In genomic region chr2:64638502-64639120, GRCh38 we compare ENCODE assay signal across 17 cellular contexts. TPM values are rescaled to one million over a fixed set of nuclear protein-coding genes. Genes with fewer than 3 reads are reported as not detected.
DNase-seq lines count a peak whose midpoint lies in the region; ATAC-seq and TF ChIP-seq lines count a peak whose summit lies in the region.
"Had no signal": no experiment of that assay in that cellular context is flagged by ENCODE, and none has a peak within 500 bp of the region (broad histone marks: within the 10 kb centered on the region; RNA-seq: fewer than 3 reads in every experiment).

No MANE protein-coding gene starts in this region.

- H4K20me1 ChIP-seq in PC-3 (ENCODE audit: low read length): peaks cover 39% of the 10 kb centered on the region

- H2AFZ ChIP-seq in PC-3 (ENCODE audit: low read length): no peak overlapping the region

- H3K27me3 ChIP-seq in PC-3 (ENCODE audit: low read length): no peaks in the 10 kb centered on the region
- H3K27me3 ChIP-seq in psoas muscle (ENCODE audit: insufficient read depth in 3 of 3, low read length in 2 of 3): no peaks in the 10 kb centered on the region
- H3K27me3 ChIP-seq: heart right ventricle had no signal

- H3K27ac ChIP-seq in PC-3 (ENCODE audit: low read length) (no peak overlapping the region), psoas muscle (peak overlapping the region; percentile 56)
- H3K27ac ChIP-seq: 22Rv1 had no signal

- TF ChIP-seq CTCF in PC-3 (conservative IDR thresholded peaks at IDR 0.05; ENCODE audit: low read depth, low read length): no peak
- TF ChIP-seq CTCF in psoas muscle (IDR thresholded peaks at IDR 0.05): no peak

- POLR2A ChIA-PET in PC-3 (lab: Charles Lee; ENCODE audit: unreplicated experiment): no interaction called here

- H3K27ac Mint-ChIP-seq in T-helper 1 cell treated with Interleukin-12 subunit alpha and Interleukin-12 subunit beta and Interleukin-4 antibody, amounts not matched to agents 30 μg/mL and 1 μg/mL, for 36 hours: peak overlapping the region; percentile 58
- peak overlapping the region; percentile 18 to 67 for H3K27ac Mint-ChIP-seq in effector memory CD8-positive, alpha-beta T cell

- no peaks in the 10 kb centered on the region for H3K9me3 Mint-ChIP-seq in T-helper 1 cell treated with Interleukin-12 subunit alpha and Interleukin-12 subunit beta and Interleukin-4 antibody, amounts not matched to agents 30 μg/mL and 1 μg/mL, for 36 hours
- H3K9me3 Mint-ChIP-seq in effector memory CD8-positive, alpha-beta T cell: no peaks in the 10 kb centered on the region

- no peak for DNase-seq in T-helper 1 cell
- DNase-seq in PC-3: peak; percentile 41
- no peak for DNase-seq in effector memory CD8-positive, alpha-beta T cell
- DNase-seq in psoas muscle: no peak
- DNase-seq in SHP77 treated with DMSO at 0.1 percent for 48 hours (lab: John Stamatoyannopoulos, UW): no peak
- no peak for DNase-seq in Right ventricle myocardium superior
- DNase-seq: activated effector memory CD4-positive, alpha-beta T cell treated with anti-CD3 and anti-CD28 coated beads, Interleukin-2, amount 50 U/mL, for 16 hours; COR-L47; heart right ventricle; NCI-H1092 treated with DMSO at 0.1 percent for 48 hours; NK-92 treated with Interleukin-12 subunit alpha and Interleukin-12 subunit beta, amount 100 ng/mL, for 24 hours; substantia nigra had no signal

- BruUV-seq in PC-3 (replicated peaks; lab: Mats Ljungman, UMichigan): no TSS peak

- H3K36me3 ChIP-seq in PC-3 (ENCODE audit: low read depth, low read length) (peaks cover 44% of the 10 kb centered on the region), psoas muscle (ENCODE audit: insufficient read depth in 1 of 2, low read depth in 1 of 2) (peaks cover 0 to 27% of the 10 kb centered on the region in 2 donors)

- intact Hi-C loops in PC-3 (cut with micrococcal nuclease): no loop called here
- intact Hi-C loops in psoas muscle (cut with DNase I): no loop called here
- intact Hi-C loops in Right ventricle myocardium superior (cut with DNase I): no loop called here

- no peak overlapping the region for H3K4me3 ChIP-seq in PC-3 (ENCODE audit: low read length)
- no peak overlapping the region for H3K4me3 ChIP-seq in psoas muscle
- H3K4me3 ChIP-seq: heart right ventricle had no signal

- H3K9me2 ChIP-seq in PC-3 (replicated peaks; ENCODE audit: low read length): no peaks in the 10 kb centered on the region

- H3K4me3 Mint-ChIP-seq in T-helper 1 cell treated with Interleukin-12 subunit alpha and Interleukin-12 subunit beta and Interleukin-4 antibody, amounts not matched to agents 30 μg/mL and 1 μg/mL, for 36 hours: no peak overlapping the region
- no peak overlapping the region for H3K4me3 Mint-ChIP-seq in effector memory CD8-positive, alpha-beta T cell

- H3K4me1 ChIP-seq in PC-3 (ENCODE audit: insufficient read depth, low read length): peaks cover 56% of the 10 kb centered on the region
- peaks cover 47% of the 10 kb centered on the region for H3K4me1 ChIP-seq in psoas muscle

- H3K9me3 ChIP-seq in PC-3 (ENCODE audit: low read length) (no peaks in the 10 kb centered on the region), psoas muscle (no peaks in the 10 kb centered on the region)
- H3K9me3 ChIP-seq: heart right ventricle had no signal

- no peaks in the 10 kb centered on the region for H3F3A ChIP-seq in PC-3 (ENCODE audit: low read length, unreplicated experiment)

- WGBS in psoas muscle, 3 donors: 81 to 90% (median 84%) methylated on average over 4 of the region's 4 CpGs

- CTCF ChIA-PET in PC-3 (lab: Charles Lee): no interaction called here

- ATAC-seq in PC-3: no peak
- no peak for ATAC-seq in effector memory CD8-positive, alpha-beta T cell (replicated peaks)
- no peak for ATAC-seq in psoas muscle
- no peak for ATAC-seq in Right ventricle myocardium superior (ENCODE audit: poor library complexity)
- ATAC-seq in HG03565 (IDR thresholded peaks at IDR 0.05; ENCODE audit: unreplicated experiment): no peak
- ATAC-seq: left lobe of liver, SK-N-SH treated with all-trans-retinoic acid at 6 μM for 48 hours had no signal

- H3K79me2 ChIP-seq in PC-3 (ENCODE audit: low read length): peaks cover 97% of the 10 kb centered on the region

- H3K4me2 ChIP-seq in PC-3 (ENCODE audit: low read length): peak overlapping the region; percentile 17

- no peaks in the 10 kb centered on the region for H3K27me3 Mint-ChIP-seq in T-helper 1 cell treated with Interleukin-12 subunit alpha and Interleukin-12 subunit beta and Interleukin-4 antibody, amounts not matched to agents 30 μg/mL and 1 μg/mL, for 36 hours (ENCODE audit: low read depth)
- H3K27me3 Mint-ChIP-seq in effector memory CD8-positive, alpha-beta T cell: no peaks in the 10 kb centered on the region

- H3K4me1 Mint-ChIP-seq in T-helper 1 cell treated with Interleukin-12 subunit alpha and Interleukin-12 subunit beta and Interleukin-4 antibody, amounts not matched to agents 30 μg/mL and 1 μg/mL, for 36 hours (ENCODE audit: low read depth): peaks cover 56% of the 10 kb centered on the region
- H3K4me1 Mint-ChIP-seq in effector memory CD8-positive, alpha-beta T cell (ENCODE audit: low read depth in 2 of 2): peaks cover 20 to 48% of the 10 kb centered on the region in 2 donors

- H3K36me3 Mint-ChIP-seq in T-helper 1 cell treated with Interleukin-12 subunit alpha and Interleukin-12 subunit beta and Interleukin-4 antibody, amounts not matched to agents 30 μg/mL and 1 μg/mL, for 36 hours (ENCODE audit: low read depth): peaks cover 25% of the 10 kb centered on the region
- peaks cover 23% of the 10 kb centered on the region for H3K36me3 Mint-ChIP-seq in effector memory CD8-positive, alpha-beta T cell (ENCODE audit: insufficient read depth)

- H3K9ac ChIP-seq in PC-3 (ENCODE audit: low read length): no peak overlapping the region

RNA-seq across cellular contexts. Expression of gene SERTAD2, which starts 15.1 kb away (rescaled TPM):
- total RNA-seq in PC-3 (2014; rRNA removed): 19.8 and 34.9 TPM in 2 replicates
- 10 to 100 TPM; 10.3 to 13.2 (median 11.5) TPM for total RNA-seq in psoas muscle
- polyA plus RNA-seq in psoas muscle: 1 to 10 TPM; 3.3 to 9.2 (median 4.1) TPM
- total RNA-seq in Right ventricle myocardium superior: 12.8 TPM
